In the genomic region with DNA sequence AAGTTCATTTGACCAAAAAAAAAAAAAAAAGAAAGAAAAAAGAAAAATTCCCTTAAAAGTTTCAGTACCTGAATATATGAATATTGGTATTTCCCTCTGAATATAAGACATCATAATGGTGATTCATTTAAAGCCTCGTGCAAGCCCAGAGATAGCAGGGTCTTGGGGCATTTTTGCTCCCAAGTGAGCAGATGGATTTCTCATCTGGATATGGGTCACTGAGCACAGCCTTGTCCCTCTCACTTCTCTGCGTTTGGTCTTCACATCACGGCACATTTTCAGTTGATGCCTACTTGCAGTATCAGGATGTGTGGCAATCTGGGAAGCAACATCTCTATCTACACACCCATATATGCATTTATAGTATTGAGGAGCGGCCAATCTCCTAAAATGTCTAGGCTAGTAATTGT, we compare ENCODE assay signal across 1 cellular context.
TF ChIP-seq lines count a peak whose summit lies in the region.

No MANE protein-coding gene starts in this region.

TF ChIP-seq in GM12878, 131 proteins besides CTCF, POLR2A, EP300 and RAD21 (continued from another document):
- TF ChIP-seq, protein P1, sequence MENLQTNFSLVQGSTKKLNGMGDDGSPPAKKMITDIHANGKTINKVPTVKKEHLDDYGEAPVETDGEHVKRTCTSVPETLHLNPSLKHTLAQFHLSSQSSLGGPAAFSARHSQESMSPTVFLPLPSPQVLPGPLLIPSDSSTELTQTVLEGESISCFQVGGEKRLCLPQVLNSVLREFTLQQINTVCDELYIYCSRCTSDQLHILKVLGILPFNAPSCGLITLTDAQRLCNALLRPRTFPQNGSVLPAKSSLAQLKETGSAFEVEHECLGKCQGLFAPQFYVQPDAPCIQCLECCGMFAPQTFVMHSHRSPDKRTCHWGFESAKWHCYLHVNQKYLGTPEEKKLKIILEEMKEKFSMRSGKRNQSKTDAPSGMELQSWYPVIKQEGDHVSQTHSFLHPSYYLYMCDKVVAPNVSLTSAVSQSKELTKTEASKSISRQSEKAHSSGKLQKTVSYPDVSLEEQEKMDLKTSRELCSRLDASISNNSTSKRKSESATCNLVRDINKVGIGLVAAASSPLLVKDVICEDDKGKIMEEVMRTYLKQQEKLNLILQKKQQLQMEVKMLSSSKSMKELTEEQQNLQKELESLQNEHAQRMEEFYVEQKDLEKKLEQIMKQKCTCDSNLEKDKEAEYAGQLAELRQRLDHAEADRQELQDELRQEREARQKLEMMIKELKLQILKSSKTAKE (IDR thresholded peaks at IDR 0.05; ENCODE audit: low read depth, poor library complexity, severe bottlenecking), result peak; percentile 68
- no peak for TF ChIP-seq STAT1 (conservative IDR thresholded peaks at IDR 0.05)
- TF ChIP-seq RCOR1 (conservative IDR thresholded peaks at IDR 0.05; ENCODE audit: low read depth, low read length), result no peak
- peak; percentile 46; the same call in 1 of the 2 replicates for TF ChIP-seq GABPA (IDR thresholded peaks at IDR 0.05; ENCODE audit: low read depth)
- TF ChIP-seq, protein P2, sequence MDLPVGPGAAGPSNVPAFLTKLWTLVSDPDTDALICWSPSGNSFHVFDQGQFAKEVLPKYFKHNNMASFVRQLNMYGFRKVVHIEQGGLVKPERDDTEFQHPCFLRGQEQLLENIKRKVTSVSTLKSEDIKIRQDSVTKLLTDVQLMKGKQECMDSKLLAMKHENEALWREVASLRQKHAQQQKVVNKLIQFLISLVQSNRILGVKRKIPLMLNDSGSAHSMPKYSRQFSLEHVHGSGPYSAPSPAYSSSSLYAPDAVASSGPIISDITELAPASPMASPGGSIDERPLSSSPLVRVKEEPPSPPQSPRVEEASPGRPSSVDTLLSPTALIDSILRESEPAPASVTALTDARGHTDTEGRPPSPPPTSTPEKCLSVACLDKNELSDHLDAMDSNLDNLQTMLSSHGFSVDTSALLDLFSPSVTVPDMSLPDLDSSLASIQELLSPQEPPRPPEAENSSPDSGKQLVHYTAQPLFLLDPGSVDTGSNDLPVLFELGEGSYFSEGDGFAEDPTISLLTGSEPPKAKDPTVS (IDR thresholded peaks at IDR 0.05; ENCODE audit: low read depth, low read length), result no peak
- peak; percentile 76; the same call in 1 of the 2 replicates for TF ChIP-seq BMI1 (IDR thresholded peaks at IDR 0.05; ENCODE audit: borderline replicate concordance)
- peak; percentile 98 for TF ChIP-seq EED (IDR thresholded peaks at IDR 0.05; ENCODE audit: low read depth)
- peak; percentile 72 for TF ChIP-seq RELA (IDR thresholded peaks at IDR 0.05; ENCODE audit: borderline replicate concordance, partially characterized antibody)
- peak; percentile 78 for TF ChIP-seq MTA3 (IDR thresholded peaks at IDR 0.05; ENCODE audit: borderline replicate concordance, low read length)
- TF ChIP-seq, protein P3, sequence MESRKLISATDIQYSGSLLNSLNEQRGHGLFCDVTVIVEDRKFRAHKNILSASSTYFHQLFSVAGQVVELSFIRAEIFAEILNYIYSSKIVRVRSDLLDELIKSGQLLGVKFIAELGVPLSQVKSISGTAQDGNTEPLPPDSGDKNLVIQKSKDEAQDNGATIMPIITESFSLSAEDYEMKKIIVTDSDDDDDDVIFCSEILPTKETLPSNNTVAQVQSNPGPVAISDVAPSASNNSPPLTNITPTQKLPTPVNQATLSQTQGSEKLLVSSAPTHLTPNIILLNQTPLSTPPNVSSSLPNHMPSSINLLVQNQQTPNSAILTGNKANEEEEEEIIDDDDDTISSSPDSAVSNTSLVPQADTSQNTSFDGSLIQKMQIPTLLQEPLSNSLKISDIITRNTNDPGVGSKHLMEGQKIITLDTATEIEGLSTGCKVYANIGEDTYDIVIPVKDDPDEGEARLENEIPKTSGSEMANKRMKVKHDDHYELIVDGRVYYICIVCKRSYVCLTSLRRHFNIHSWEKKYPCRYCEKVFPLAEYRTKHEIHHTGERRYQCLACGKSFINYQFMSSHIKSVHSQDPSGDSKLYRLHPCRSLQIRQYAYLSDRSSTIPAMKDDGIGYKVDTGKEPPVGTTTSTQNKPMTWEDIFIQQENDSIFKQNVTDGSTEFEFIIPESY (IDR thresholded peaks at IDR 0.05), result no peak
- no peak for TF ChIP-seq SIX5 (IDR thresholded peaks at IDR 0.05; ENCODE audit: low read depth, low read length, severe bottlenecking)
- TF ChIP-seq, protein P4, sequence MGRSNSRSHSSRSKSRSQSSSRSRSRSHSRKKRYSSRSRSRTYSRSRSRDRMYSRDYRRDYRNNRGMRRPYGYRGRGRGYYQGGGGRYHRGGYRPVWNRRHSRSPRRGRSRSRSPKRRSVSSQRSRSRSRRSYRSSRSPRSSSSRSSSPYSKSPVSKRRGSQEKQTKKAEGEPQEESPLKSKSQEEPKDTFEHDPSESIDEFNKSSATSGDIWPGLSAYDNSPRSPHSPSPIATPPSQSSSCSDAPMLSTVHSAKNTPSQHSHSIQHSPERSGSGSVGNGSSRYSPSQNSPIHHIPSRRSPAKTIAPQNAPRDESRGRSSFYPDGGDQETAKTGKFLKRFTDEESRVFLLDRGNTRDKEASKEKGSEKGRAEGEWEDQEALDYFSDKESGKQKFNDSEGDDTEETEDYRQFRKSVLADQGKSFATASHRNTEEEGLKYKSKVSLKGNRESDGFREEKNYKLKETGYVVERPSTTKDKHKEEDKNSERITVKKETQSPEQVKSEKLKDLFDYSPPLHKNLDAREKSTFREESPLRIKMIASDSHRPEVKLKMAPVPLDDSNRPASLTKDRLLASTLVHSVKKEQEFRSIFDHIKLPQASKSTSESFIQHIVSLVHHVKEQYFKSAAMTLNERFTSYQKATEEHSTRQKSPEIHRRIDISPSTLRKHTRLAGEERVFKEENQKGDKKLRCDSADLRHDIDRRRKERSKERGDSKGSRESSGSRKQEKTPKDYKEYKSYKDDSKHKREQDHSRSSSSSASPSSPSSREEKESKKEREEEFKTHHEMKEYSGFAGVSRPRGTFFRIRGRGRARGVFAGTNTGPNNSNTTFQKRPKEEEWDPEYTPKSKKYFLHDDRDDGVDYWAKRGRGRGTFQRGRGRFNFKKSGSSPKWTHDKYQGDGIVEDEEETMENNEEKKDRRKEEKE (IDR thresholded peaks at IDR 0.05), result no peak
